ENCODE assay signal across 8 cellular contexts in genomic region chr17:8153550-8153956, GRCh38. TPM values are rescaled to one million over a fixed set of nuclear protein-coding genes. Genes with fewer than 3 reads are reported as not detected.
DNase-seq lines count a peak whose midpoint lies in the region; ATAC-seq and TF ChIP-seq lines count a peak whose summit lies in the region.

No MANE protein-coding gene starts in this region.

- TF ChIP-seq POLR2A in uterus (IDR thresholded peaks at IDR 0.05), result peak; percentile 63 to 64

- intact Hi-C loops in activated T-helper 2 cell treated with anti-CD3 and anti-CD28 coated beads, Interferon-gamma antibody, Interleukin-2, Interleukin-4, amounts not matched to agents 10 μg/mL and 5 μg/mL and 100 μg/mL, durations not matched to agents 14 hours and 24 hours and 36 hours (cut with micrococcal nuclease), result no loop called here
- intact Hi-C loops in uterus (cut with DNase I; ENCODE audit: low total_unique reads), result no loop called here

- H3K27me3 Mint-ChIP-seq in CD8-positive, alpha-beta memory T cell, result peaks cover 0 to 20% of the 10 kb centered on the region in 2 donors
- H3K27me3 Mint-ChIP-seq in activated T-helper 2 cell treated with anti-CD3 and anti-CD28 coated beads, Interferon-gamma antibody, Interleukin-2, Interleukin-4, amounts not matched to agents 10 μg/mL and 5 μg/mL and 100 μg/mL, durations not matched to agents 14 hours and 24 hours and 36 hours (ENCODE audit: low read depth), result no peaks in the 10 kb centered on the region

- DNase-seq in CD8-positive, alpha-beta memory T cell, result peak in 2 of 5 donors; percentile 46 to 66
- peak; percentile 82 for DNase-seq in LoVo (ENCODE audit: low spot score)
- no peak for DNase-seq in activated T-helper 2 cell treated with anti-CD3 and anti-CD28 coated beads, Interferon-gamma antibody, Interleukin-2, Interleukin-4, amounts not matched to agents 10 μg/mL and 5 μg/mL and 100 μg/mL, durations not matched to agents 14 hours and 24 hours and 36 hours (ENCODE audit: low spot score)
- DNase-seq in foreskin keratinocyte, result peak; percentile 92 to 96
- DNase-seq in uterus, result peak; percentile 90 to 96
- no peak for DNase-seq in NCI-H1417 treated with DMSO at 0.1 percent for 48 hours (lab: John Stamatoyannopoulos, UW)

- peaks cover 66% of the 10 kb centered on the region for H3K4me1 ChIP-seq in CD8-positive, alpha-beta memory T cell (ENCODE audit: insufficient read depth, low read length)
- H3K4me1 ChIP-seq in foreskin keratinocyte (peaks cover 9% of the 10 kb centered on the region), neuron (ENCODE audit: insufficient read depth, low read length) (peaks cover 48% of the 10 kb centered on the region), uterus (peaks cover 7 to 21% of the 10 kb centered on the region in 2 donors)

- peaks cover 5 to 56% (median 7%) of the 10 kb centered on the region in 3 donors for H3K36me3 Mint-ChIP-seq in CD8-positive, alpha-beta memory T cell
- H3K36me3 Mint-ChIP-seq in activated T-helper 2 cell treated with anti-CD3 and anti-CD28 coated beads, Interferon-gamma antibody, Interleukin-2, Interleukin-4, amounts not matched to agents 10 μg/mL and 5 μg/mL and 100 μg/mL, durations not matched to agents 14 hours and 24 hours and 36 hours (ENCODE audit: low read depth), result peaks cover 15% of the 10 kb centered on the region

- peaks cover 26% of the 10 kb centered on the region for H3K36me3 ChIP-seq in CD8-positive, alpha-beta memory T cell (ENCODE audit: insufficient read depth, low read length)
- peaks cover 17% of the 10 kb centered on the region for H3K36me3 ChIP-seq in neuron (ENCODE audit: insufficient read depth, low read length)
- no peaks in the 10 kb centered on the region for H3K36me3 ChIP-seq in uterus

- no peaks in the 10 kb centered on the region for H3K27me3 ChIP-seq in CD8-positive, alpha-beta memory T cell (ENCODE audit: insufficient read depth, low read length, poor library complexity, severe bottlenecking)
- H3K27me3 ChIP-seq in foreskin keratinocyte (no peaks in the 10 kb centered on the region), neuron (ENCODE audit: insufficient read depth, low read length) (no peaks in the 10 kb centered on the region), uterus (no peaks in the 10 kb centered on the region)

- H3K27ac ChIP-seq in CD8-positive, alpha-beta memory T cell (ENCODE audit: low read depth, low read length), result peak overlapping the region; percentile 100
- H3K27ac ChIP-seq in foreskin keratinocyte (peak overlapping the region; percentile 99), uterus (peak overlapping the region; percentile 100)

- H3K4me1 Mint-ChIP-seq in CD8-positive, alpha-beta memory T cell, result peaks cover 22 to 67% (median 35%) of the 10 kb centered on the region in 3 donors
- H3K4me1 Mint-ChIP-seq in activated T-helper 2 cell treated with anti-CD3 and anti-CD28 coated beads, Interferon-gamma antibody, Interleukin-2, Interleukin-4, amounts not matched to agents 10 μg/mL and 5 μg/mL and 100 μg/mL, durations not matched to agents 14 hours and 24 hours and 36 hours (ENCODE audit: low read depth), result peaks cover 27% of the 10 kb centered on the region

- TF ChIP-seq CTCF in foreskin keratinocyte (conservative IDR thresholded peaks at IDR 0.05) (no peak), uterus (IDR thresholded peaks at IDR 0.05) (no peak)

- POLR2A ChIA-PET in CD8-positive, alpha-beta memory T cell (lab: Charles Lee), result interaction anchor here (0.6 to 5.6 kb wide), 5 partner anchors 11 to 94 kb away, joined by 3 to 37 read pairs (median 5); partner anchors contain the start of gene CTC1

- ATAC-seq in foreskin keratinocyte (peak; percentile 41), GM19035 (IDR thresholded peaks at IDR 0.05; ENCODE audit: unreplicated experiment) (no peak)

- peak overlapping the region in 3 of 7 donors; percentile 44 to 98 (median 97) for H3K4me3 Mint-ChIP-seq in CD8-positive, alpha-beta memory T cell
- peak overlapping the region; percentile 76 for H3K4me3 Mint-ChIP-seq in activated T-helper 2 cell treated with anti-CD3 and anti-CD28 coated beads, Interferon-gamma antibody, Interleukin-2, Interleukin-4, amounts not matched to agents 10 μg/mL and 5 μg/mL and 100 μg/mL, durations not matched to agents 14 hours and 24 hours and 36 hours (ENCODE audit: low read depth)

- peak overlapping the region; percentile 100 for H3K4me3 ChIP-seq in CD8-positive, alpha-beta memory T cell (ENCODE audit: low read length)
- H3K4me3 ChIP-seq in neuron (ENCODE audit: low read length) (peak overlapping the region; percentile 43), uterus (peak overlapping the region; percentile 74 to 93)

- peak overlapping the region in 1 of 8 donors; percentile 99 for H3K27ac Mint-ChIP-seq in CD8-positive, alpha-beta memory T cell
- H3K27ac Mint-ChIP-seq in activated T-helper 2 cell treated with anti-CD3 and anti-CD28 coated beads, Interferon-gamma antibody, Interleukin-2, Interleukin-4, amounts not matched to agents 10 μg/mL and 5 μg/mL and 100 μg/mL, durations not matched to agents 14 hours and 24 hours and 36 hours, result peak overlapping the region; percentile 97

- peaks cover 0 to 4% (median 0%) of the 10 kb centered on the region in 5 donors for H3K9me3 Mint-ChIP-seq in CD8-positive, alpha-beta memory T cell
- H3K9me3 Mint-ChIP-seq in activated T-helper 2 cell treated with anti-CD3 and anti-CD28 coated beads, Interferon-gamma antibody, Interleukin-2, Interleukin-4, amounts not matched to agents 10 μg/mL and 5 μg/mL and 100 μg/mL, durations not matched to agents 14 hours and 24 hours and 36 hours, result no peaks in the 10 kb centered on the region

- CTCF ChIA-PET in CD8-positive, alpha-beta memory T cell (lab: Charles Lee), result interaction anchor here (5.3 to 11.7 kb wide), 3 partner anchors 16 to 34 kb away, joined by 23 to 108 read pairs (median 52); partner anchors contain the start of gene ALOXE3

- H2AFZ ChIP-seq in neuron (ENCODE audit: low read depth, low read length), result no peak overlapping the region

- no peaks in the 10 kb centered on the region for H3K9me3 ChIP-seq in CD8-positive, alpha-beta memory T cell (ENCODE audit: low read length)
- H3K9me3 ChIP-seq in neuron (ENCODE audit: low read length) (no peaks in the 10 kb centered on the region), uterus (no peaks in the 10 kb centered on the region)

RNA-seq across cellular contexts. Expression of gene PER1, which starts 1.3 kb away (rescaled TPM):
- 10 to 100 TPM; 26.5 to 35.8 TPM for total RNA-seq in CD8-positive, alpha-beta memory T cell
- 12.1 TPM for polyA plus RNA-seq in CD8-positive, alpha-beta memory T cell
- total RNA-seq in activated T-helper 2 cell treated with anti-CD3 and anti-CD28 coated beads, Interferon-gamma antibody, Interleukin-2, Interleukin-4, amounts not matched to agents 10 μg/mL and 5 μg/mL and 100 μg/mL, durations not matched to agents 14 hours and 24 hours and 36 hours, result 41.8 and 43.2 TPM in 2 replicates
- total RNA-seq in foreskin keratinocyte, result 25.8 and 28.2 TPM in 2 replicates
- 15.2 and 19.9 TPM in 2 replicates for polyA plus RNA-seq in foreskin keratinocyte
- 100 to 1,000 TPM in 3 of 4 donors, 10 to 100 TPM in 1; 20.0 to 396 (median 163) TPM for total RNA-seq in uterus

RNA-seq across cellular contexts. Expression of gene VAMP2, which starts 9.2 kb away (rescaled TPM):
- 10 to 100 TPM; 38.3 to 41.0 TPM for total RNA-seq in CD8-positive, alpha-beta memory T cell
- 98.3 TPM for polyA plus RNA-seq in CD8-positive, alpha-beta memory T cell
- total RNA-seq in activated T-helper 2 cell treated with anti-CD3 and anti-CD28 coated beads, Interferon-gamma antibody, Interleukin-2, Interleukin-4, amounts not matched to agents 10 μg/mL and 5 μg/mL and 100 μg/mL, durations not matched to agents 14 hours and 24 hours and 36 hours, result 44.6 and 44.7 TPM in 2 replicates
- total RNA-seq in foreskin keratinocyte (5.5 and 6.9 TPM in 2 replicates), uterus (100 to 1,000 TPM in 1 of 4 donors, 10 to 100 TPM in 2, 1 to 10 TPM in 1; 6.7 to 150 (median 14.1) TPM)
- polyA plus RNA-seq in foreskin keratinocyte, result 15.2 and 17.7 TPM in 2 replicates

RNA-seq across cellular contexts. Expression of gene TMEM107, which starts 22.6 kb away (rescaled TPM):
- total RNA-seq in CD8-positive, alpha-beta memory T cell, result 10 to 100 TPM; 21.3 to 22.4 TPM
- polyA plus RNA-seq in CD8-positive, alpha-beta memory T cell, result 50.7 TPM
- total RNA-seq in activated T-helper 2 cell treated with anti-CD3 and anti-CD28 coated beads, Interferon-gamma antibody, Interleukin-2, Interleukin-4, amounts not matched to agents 10 μg/mL and 5 μg/mL and 100 μg/mL, durations not matched to agents 14 hours and 24 hours and 36 hours, result 18.7 and 25.0 TPM in 2 replicates
- total RNA-seq in foreskin keratinocyte (23.0 and 24.9 TPM in 2 replicates), uterus (10 to 100 TPM in 3 of 4 donors, under 1 TPM in 1; 0.77 to 42.6 (median 25.1) TPM)
- 24.1 and 25.4 TPM in 2 replicates for polyA plus RNA-seq in foreskin keratinocyte

RNA-seq across cellular contexts. Expression of gene HES7, which starts 29.6 kb away (rescaled TPM):
- total RNA-seq in CD8-positive, alpha-beta memory T cell, result 1 to 10 TPM; 1.6 to 1.8 TPM
- polyA plus RNA-seq in CD8-positive, alpha-beta memory T cell, result not detected
- total RNA-seq in activated T-helper 2 cell treated with anti-CD3 and anti-CD28 coated beads, Interferon-gamma antibody, Interleukin-2, Interleukin-4, amounts not matched to agents 10 μg/mL and 5 μg/mL and 100 μg/mL, durations not matched to agents 14 hours and 24 hours and 36 hours, result 2.4 and 3.1 TPM in 2 replicates
- 1.0 and 1.1 TPM in 2 replicates for total RNA-seq in foreskin keratinocyte
- polyA plus RNA-seq in foreskin keratinocyte, result 2.6 and 2.8 TPM in 2 replicates
- under 1 TPM in 1 of 4 donors, not detected in 3; 0.61 TPM for total RNA-seq in uterus

RNA-seq across cellular contexts. Expression of gene ALOXE3, which starts 35.2 kb away (rescaled TPM):
- not detected for total RNA-seq in CD8-positive, alpha-beta memory T cell
- polyA plus RNA-seq in CD8-positive, alpha-beta memory T cell, result not detected
- total RNA-seq in activated T-helper 2 cell treated with anti-CD3 and anti-CD28 coated beads, Interferon-gamma antibody, Interleukin-2, Interleukin-4, amounts not matched to agents 10 μg/mL and 5 μg/mL and 100 μg/mL, durations not matched to agents 14 hours and 24 hours and 36 hours, result not detected in 2 replicates
- 2.4 and 4.7 TPM in 2 replicates for total RNA-seq in foreskin keratinocyte
- 4.0 and 8.4 TPM in 2 replicates for polyA plus RNA-seq in foreskin keratinocyte
- total RNA-seq in uterus, result under 1 TPM in 1 of 4 donors, not detected in 3; 0.26 TPM

Comparison
In these comparisons a context has a peak if more than half of its experiments do, and no peak if none do; other contexts are left out.
1. DNase-seq: peak in LoVo (single experiment), foreskin keratinocyte (2 of 2) and uterus (2 of 2); none in activated T-helper 2 cell treated with anti-CD3 and anti-CD28 coated beads, Interferon-gamma antibody, Interleukin-2, Interleukin-4, amounts not matched to agents 10 μg/mL and 5 μg/mL and 100 μg/mL, durations not matched to agents 14 hours and 24 hours and 36 hours (single experiment) and NCI-H1417 treated with DMSO at 0.1 percent for 48 hours (single experiment).
2. H3K4me3 ChIP-seq: peak in every context shown above with its lines; median percentile 100 in CD8-positive, alpha-beta memory T cell; 84 in uterus; 43 in neuron.
3. Peak in every context shown above with its lines, with median percentiles within 50 percentile points of each other: H3K27ac ChIP-seq.